In genomic region chr6:71892641-71893040, GRCh38 we compare ENCODE assay signal across 22 cellular contexts. TPM values are rescaled to one million over a fixed set of nuclear protein-coding genes. Genes with fewer than 3 reads are reported as not detected.
"Had no signal": no experiment of that assay in that cellular context is flagged by ENCODE, and none has a peak within 500 bp of the region (broad histone marks: within the 10 kb centered on the region; RNA-seq: fewer than 3 reads in every experiment).

No MANE protein-coding gene starts in this region.

- ATAC-seq: effector memory CD8-positive, alpha-beta T cell; esophagus mucosa; foreskin keratinocyte; gastrocnemius medialis; gastroesophageal sphincter; heart left ventricle; heart right ventricle had no signal

- DNase-seq: colonic mucosa; cortex of kidney; dermis blood vessel endothelial cell; dorsolateral prefrontal cortex; effector CD4-positive, alpha-beta T cell; effector CD8-positive, alpha-beta T cell; effector memory CD4-positive, alpha-beta T cell; effector memory CD8-positive, alpha-beta T cell; endodermal cell; erythroblast; esophagus squamous epithelium; foreskin fibroblast; foreskin keratinocyte; foreskin melanocyte; gastrocnemius medialis; glutamatergic neuron; head of caudate nucleus; heart left ventricle; heart right ventricle had no signal

RNA-seq across cellular contexts. Expression of gene RIMS1, which starts 6.3 kb away (rescaled TPM):
- total RNA-seq: endothelial cell of umbilical vein, foreskin keratinocyte had no signal
